In the genomic region with DNA sequence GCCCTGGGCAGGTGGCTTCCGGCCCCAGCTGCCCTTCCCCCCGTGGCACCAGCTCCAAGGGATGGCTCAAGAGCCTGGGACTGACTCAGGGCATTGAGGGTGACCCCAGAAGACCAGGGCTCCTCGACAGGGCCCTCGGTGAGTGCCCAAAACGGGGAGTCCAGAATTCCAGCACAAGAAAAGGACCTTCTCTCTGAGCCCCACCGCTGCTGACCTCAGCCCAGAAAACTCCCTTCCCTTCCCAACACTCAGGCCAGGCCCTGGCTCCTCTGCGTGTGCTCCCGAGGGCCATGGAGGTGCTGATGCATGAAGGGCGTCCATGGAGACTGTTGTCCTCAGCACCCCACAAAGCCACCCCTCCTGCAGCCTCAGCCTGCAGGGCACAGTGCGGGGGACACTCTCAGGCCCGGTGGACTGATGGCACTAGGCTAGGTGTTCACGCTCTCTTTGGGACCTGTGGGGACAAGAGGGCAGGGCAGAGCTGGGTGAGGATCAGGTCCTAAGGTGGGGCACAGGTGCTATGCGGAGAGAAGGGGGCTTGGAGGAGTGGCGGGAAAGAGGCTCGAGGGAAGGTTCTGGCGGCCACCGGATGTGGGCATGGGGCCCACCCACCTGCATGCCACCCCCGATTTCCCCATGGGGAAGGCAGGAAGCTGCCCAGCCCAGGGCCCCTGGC, we compare ENCODE assay signal across 9 cellular contexts. TPM values are rescaled to one million over a fixed set of nuclear protein-coding genes. Genes with fewer than 3 reads are reported as not detected.
DNase-seq lines count a peak whose midpoint lies in the region; ATAC-seq, FAIRE-seq and TF ChIP-seq lines count a peak whose summit lies in the region.
"Had no signal": no experiment of that assay in that cellular context is flagged by ENCODE, and none has a peak within 500 bp of the region (broad histone marks: within the 10 kb centered on the region; RNA-seq: fewer than 3 reads in every experiment).

No MANE protein-coding gene starts in this region.

- peaks cover 76% of the 10 kb centered on the region for H3K4me1 Mint-ChIP-seq in T-helper 17 cell

- H3K9me3 ChIP-seq in T-helper 17 cell (ENCODE audit: control insufficient read depth, low read length, poor library complexity, severe bottlenecking) = no peaks in the 10 kb centered on the region

- H3K27ac Mint-ChIP-seq in T-helper 17 cell = peak overlapping the region; percentile 100
- H3K27ac Mint-ChIP-seq: nephron had no signal

- TF ChIP-seq POLR2A in GM12892 (IDR thresholded peaks at IDR 0.05; ENCODE audit: low read depth, low read length) = 0 out of 2 replicates have a peak, but pooled peaks have one; percentile 19

- peaks cover 27% of the 10 kb centered on the region for H3K36me3 Mint-ChIP-seq in T-helper 17 cell (ENCODE audit: low read depth)

- FAIRE-seq in GM12892 (lab: Jason Lieb, UNC) = peak; percentile 80

- peak overlapping the region; percentile 100 for H3K4me3 Mint-ChIP-seq in T-helper 17 cell
- H3K4me3 Mint-ChIP-seq: nephron had no signal

- DNase-seq in GM12892 (ENCODE audit: insufficient read length) = peak; percentile 29
- DNase-seq in T-helper 17 cell = no peak
- peak; percentile 9 for DNase-seq in effector CD8-positive, alpha-beta T cell (lab: John Stamatoyannopoulos, UW)
- peak; percentile 65 for DNase-seq in stimulated activated CD4-positive, alpha-beta T cell treated with anti-CD3 and anti-CD28 coated beads, Interleukin-4, amount 100 ng/mL, for 1 hour
- DNase-seq in NCI-H748 treated with DMSO at 0.1 percent for 48 hours (lab: John Stamatoyannopoulos, UW) = no peak
- DNase-seq in NCI-H345 (lab: John Stamatoyannopoulos, UW) = no peak
- no peak for DNase-seq in COLO829 (ENCODE audit: low spot score)
- no peak for DNase-seq in AG08395 (ENCODE audit: low spot score)

- H3K27me3 Mint-ChIP-seq in T-helper 17 cell = no peaks in the 10 kb centered on the region

- no peak for ATAC-seq in T-helper 17 cell

RNA-seq across cellular contexts. Expression of a gene that starts 4.3 kb away (rescaled TPM):
- polyA plus RNA-seq in GM12892 (2012; ENCODE audit: missing spikeins) = 5.0 TPM
- total RNA-seq in T-helper 17 cell = 10 to 100 TPM; 30.5 to 32.8 TPM

RNA-seq across cellular contexts. Expression of a gene that starts 19.1 kb away (rescaled TPM):
- polyA plus RNA-seq in GM12892 (2012; ENCODE audit: missing spikeins) = 94.9 TPM
- total RNA-seq in T-helper 17 cell = 10 to 100 TPM; 41.3 to 50.6 TPM

RNA-seq across cellular contexts. Expression of a gene that starts 52.1 kb away (rescaled TPM):
- not detected for polyA plus RNA-seq in GM12892 (2012; ENCODE audit: missing spikeins)
- total RNA-seq in T-helper 17 cell = under 1 TPM in 1 of 2 donors, not detected in 1; 0.07 TPM

Comparison
In these comparisons a context has a peak if more than half of its experiments do, and no peak if none do; other contexts are left out.
1. DNase-seq: peak in GM12892 (single experiment), effector CD8-positive, alpha-beta T cell (single experiment) and stimulated activated CD4-positive, alpha-beta T cell treated with anti-CD3 and anti-CD28 coated beads, Interleukin-4, amount 100 ng/mL, for 1 hour (single experiment); none in T-helper 17 cell (0 of 3), NCI-H748 treated with DMSO at 0.1 percent for 48 hours (single experiment), NCI-H345 (single experiment), COLO829 (single experiment) and AG08395 (single experiment).